11 cellular contexts compared by ENCODE assay signal in genomic region chr16:86882586-86883280, GRCh38.
DNase-seq lines count a peak whose midpoint lies in the region; ATAC-seq and TF ChIP-seq lines count a peak whose summit lies in the region.
"Had no signal": no experiment of that assay in that cellular context is flagged by ENCODE, and none has a peak within 500 bp of the region (broad histone marks: within the 10 kb centered on the region; RNA-seq: fewer than 3 reads in every experiment).

No MANE protein-coding gene starts in this region.

- H2AK5ac ChIP-seq in IMR-90 (ENCODE audit: low read depth, low read length) (peak overlapping the region; percentile 18; the same call in 1 of the 2 replicates), mesendoderm (ENCODE audit: low read length) (no peak overlapping the region)

- POLR2A ChIA-PET in AG04450 (lab: Yijun Ruan, JAX) = no interaction called here
- POLR2A ChIA-PET in IMR-90 (lab: Charles Lee; ENCODE audit: unreplicated experiment) = interaction anchor here (0.5 kb wide), 1 partner anchor 181 kb away, joined by 11 read pairs; no protein-coding TSS in a partner anchor

- peak; percentile 27 for TF ChIP-seq RAD21 in IMR-90 (IDR thresholded peaks at IDR 0.05; ENCODE audit: low read length)

- CTCF ChIA-PET in AG04450 (lab: Charles Lee) = interaction anchor here (1.1 to 1.6 kb wide), 2 partner anchors 9 to 179 kb away, joined by 3 to 4 read pairs; no protein-coding TSS in a partner anchor
- CTCF ChIA-PET in IMR-90 (lab: Yijun Ruan, JAX) = interaction anchor here (0.9 to 1.6 kb wide), 2 partner anchors 9 to 16 kb away, joined by 3 read pairs; no protein-coding TSS in a partner anchor

- H3K4me1 ChIP-seq in IMR-90 (ENCODE audit: control insufficient read depth, insufficient read depth, low read length) (peaks cover 5% of the 10 kb centered on the region), mesendoderm (ENCODE audit: control insufficient read depth, low read depth, low read length) (no peaks in the 10 kb centered on the region)
- H3K4me1 ChIP-seq: uterus had no signal

- no peak overlapping the region for H4K5ac ChIP-seq in IMR-90 (ENCODE audit: low read depth, low read length)
- H4K5ac ChIP-seq in mesendoderm (ENCODE audit: low read length) = no peak overlapping the region

- H3K56ac ChIP-seq in IMR-90 (ENCODE audit: extremely low read depth, insufficient read depth, low read length) = no peak overlapping the region
- H3K56ac ChIP-seq in mesendoderm (ENCODE audit: low read length) = no peak overlapping the region

- H3K79me1 ChIP-seq in IMR-90 (ENCODE audit: low read depth in 1 of 2, low read length in 2 of 2) = no peaks in the 10 kb centered on the region
- H3K79me1 ChIP-seq in mesendoderm (ENCODE audit: low read length) = no peaks in the 10 kb centered on the region

- H2BK5ac ChIP-seq in IMR-90 (ENCODE audit: low read depth, low read length, poor library complexity, severe bottlenecking) (no peak overlapping the region), mesendoderm (ENCODE audit: low read length) (no peak overlapping the region)

- dilution Hi-C loops in IMR-90 (cut with HindIII; ENCODE audit: low sequenced_read_pairs, unreplicated experiment) = no loop called here

- H3K4ac ChIP-seq in IMR-90 (ENCODE audit: low read depth, low read length) = no peak overlapping the region
- H3K4ac ChIP-seq in mesendoderm (ENCODE audit: low read depth, low read length) = no peak overlapping the region

- H3K9me3 ChIP-seq in AG04450 (ENCODE audit: control insufficient read depth, insufficient read depth, low read length) (no peaks in the 10 kb centered on the region; the same call in 1 of the 2 replicates), IMR-90 (ENCODE audit: control insufficient read depth, insufficient read depth, low read length) (no peaks in the 10 kb centered on the region)
- H3K9me3 ChIP-seq: uterus had no signal

- no peaks in the 10 kb centered on the region for H3K79me2 ChIP-seq in mesendoderm (ENCODE audit: control insufficient read depth, insufficient read depth, low read length)
- H3K79me2 ChIP-seq: parathyroid adenoma had no signal

- TF ChIP-seq POLR2A in IMR-90 (IDR thresholded peaks at IDR 0.05; ENCODE audit: low read depth, low read length) = no peak

- H4K20me1 ChIP-seq in IMR-90 (ENCODE audit: insufficient read depth, low read length) = no peaks in the 10 kb centered on the region

- H2AFZ ChIP-seq in IMR-90 (replicated peaks; ENCODE audit: low read length, poor library complexity) = no peak overlapping the region
- H2AFZ ChIP-seq: parathyroid adenoma had no signal

- H3K23ac ChIP-seq in IMR-90 (ENCODE audit: low read depth, low read length) = no peak overlapping the region
- H3K23ac ChIP-seq in mesendoderm (ENCODE audit: low read length) = peak overlapping the region; percentile 90

- WGBS in IMR-90 (ENCODE audit: extremely low coverage in 2 of 2, insufficient read length in 1 of 2), 2 experiments = 63% methylated on average over 5 of the region's 6 CpGs; no CpG with 5 or more reads in 1 of the 2 experiments
- no CpG with 5 or more reads among the region's 6 CpGs for WGBS in mesendoderm (ENCODE audit: extremely low coverage, insufficient coverage, low lambda C conversion rate)

- H4K8ac ChIP-seq in IMR-90 (ENCODE audit: low read depth in 2 of 2, low read length in 2 of 2) (no peak overlapping the region), mesendoderm (ENCODE audit: low read depth, low read length) (no peak overlapping the region)

- DNase-seq in AG04450 (ENCODE audit: low read depth, low spot score) = peak; percentile 63
- DNase-seq in IMR-90 = peak; percentile 88
- peak in 8 of 10 donors; percentile 9 to 78 (median 66) for DNase-seq in dorsolateral prefrontal cortex
- no peak for DNase-seq in mesendoderm
- no peak for DNase-seq in NCI-H1436 treated with DMSO at 0.1 percent for 48 hours (lab: John Stamatoyannopoulos, UW)
- DNase-seq in NCI-H345 treated with DMSO at 0.1 percent for 48 hours (lab: John Stamatoyannopoulos, UW; ENCODE audit: unreplicated experiment) = no peak
- DNase-seq in stimulated activated CD4-positive, alpha-beta T cell treated with anti-CD3 and anti-CD28 coated beads, Interleukin-4, amount 100 ng/mL, for 4 hours = no peak
- DNase-seq: activated T-cell treated with anti-CD3 and anti-CD28 coated beads, Interleukin-2, amount 50 U/mL, for 48 hours; uterus had no signal

- H2BK15ac ChIP-seq in IMR-90 (ENCODE audit: low read depth, low read length) = peak overlapping the region; percentile 4; the same call in 1 of the 3 replicates
- no peak overlapping the region for H2BK15ac ChIP-seq in mesendoderm (replicated peaks; ENCODE audit: low read depth)

- no TSS peak for BruUV-seq in IMR-90 (replicated peaks; lab: Mats Ljungman, UMichigan)

- H3K18ac ChIP-seq in IMR-90 (ENCODE audit: low read depth, low read length) (no peak overlapping the region), mesendoderm (ENCODE audit: low read length) (no peak overlapping the region)

- H3K27ac ChIP-seq in AG04450 (ENCODE audit: low read depth, low read length) (no peak overlapping the region), IMR-90 (ENCODE audit: insufficient read depth, low read length) (no peak overlapping the region), dorsolateral prefrontal cortex (no peak overlapping the region), mesendoderm (ENCODE audit: low read depth, low read length) (no peak overlapping the region)
- H3K27ac ChIP-seq: parathyroid adenoma, uterus had no signal

- no peak overlapping the region for H3K4me2 ChIP-seq in IMR-90 (ENCODE audit: low read depth, low read length)
- no peak overlapping the region for H3K4me2 ChIP-seq in mesendoderm (ENCODE audit: low read length)

- intact Hi-C loops in IMR-90 (cut with micrococcal nuclease) = no loop called here
- intact Hi-C loops in dorsolateral prefrontal cortex (cut with DNase I) = no loop called here

- ATAC-seq in IMR-90 (ENCODE audit: low read depth) = peak; percentile 85
- ATAC-seq in HG03039 (IDR thresholded peaks at IDR 0.05; ENCODE audit: unreplicated experiment) = no peak

- no peaks in the 10 kb centered on the region for H3K36me3 ChIP-seq in IMR-90 (ENCODE audit: control insufficient read depth, insufficient read depth, low read length)
- no peaks in the 10 kb centered on the region for H3K36me3 ChIP-seq in mesendoderm (ENCODE audit: control insufficient read depth, insufficient read depth, low read length)
- H3K36me3 ChIP-seq: uterus had no signal

- H2AK9ac ChIP-seq in IMR-90 (replicated peaks; ENCODE audit: low read depth, low read length, poor library complexity) = no peak overlapping the region

- H3K4me3 ChIP-seq in AG04450 (ENCODE audit: low read depth, low read length) (no peak overlapping the region), IMR-90 (ENCODE audit: insufficient read depth, low read depth, low read length) (no peak overlapping the region), dorsolateral prefrontal cortex (no peak overlapping the region), mesendoderm (ENCODE audit: low read length) (no peak overlapping the region)
- H3K4me3 ChIP-seq: uterus had no signal

- no peak overlapping the region for H3K14ac ChIP-seq in IMR-90 (replicated peaks; ENCODE audit: low read depth, low read length)

- no peak overlapping the region for H2BK120ac ChIP-seq in IMR-90 (ENCODE audit: low read depth, low read length)
- no peak overlapping the region for H2BK120ac ChIP-seq in mesendoderm (ENCODE audit: low read depth, low read length)

- in situ Hi-C loops in IMR-90 (cut with MboI; ENCODE audit: low sequenced_read_pairs) = no loop called here

- no peaks in the 10 kb centered on the region for H3K9me1 ChIP-seq in IMR-90 (ENCODE audit: insufficient read depth, low read length)

- TF ChIP-seq CTCF in AG04450 (IDR thresholded peaks at IDR 0.05; ENCODE audit: low read depth, low read length) (no peak), IMR-90 (conservative IDR thresholded peaks at IDR 0.05; ENCODE audit: low read depth, low read length) (no peak), dorsolateral prefrontal cortex (IDR thresholded peaks at IDR 0.05 in 54 of 56, conservative IDR thresholded peaks at IDR 0.05 in 2 of 56; ENCODE audit: low read depth in 1 of 56, partially characterized antibody in 56 of 56) (no peak)

- H3K9ac ChIP-seq in IMR-90 (ENCODE audit: low read depth, low read length) (no peak overlapping the region), mesendoderm (ENCODE audit: low read length) (no peak overlapping the region)
- H3K9ac ChIP-seq: parathyroid adenoma had no signal

- no peaks in the 10 kb centered on the region for H3K27me3 ChIP-seq in AG04450 (ENCODE audit: control insufficient read depth, insufficient read depth, low read length)
- peaks cover 6% of the 10 kb centered on the region; the same call in 1 of the 2 replicates for H3K27me3 ChIP-seq in IMR-90 (ENCODE audit: control insufficient read depth, insufficient read depth, low read length)
- H3K27me3 ChIP-seq in dorsolateral prefrontal cortex = peaks cover 0 to 41% (median 9%) of the 10 kb centered on the region in 45 donors
- no peaks in the 10 kb centered on the region for H3K27me3 ChIP-seq in mesendoderm (ENCODE audit: insufficient read depth, low read length, poor library complexity)

- H2BK20ac ChIP-seq in IMR-90 (ENCODE audit: low read depth, low read length) = no peak overlapping the region

- no peak overlapping the region for H4K91ac ChIP-seq in IMR-90 (ENCODE audit: insufficient read depth, low read depth, low read length)

TF ChIP-seq in IMR-90, 13 proteins besides CTCF, POLR2A, EP300 and RAD21:
- TF ChIP-seq MXI1 (IDR thresholded peaks at IDR 0.05; ENCODE audit: borderline replicate concordance, low read depth, low read length) (peak; percentile 88; the same call in 1 of the 2 replicates), MAFK (IDR thresholded peaks at IDR 0.05; ENCODE audit: low read depth, low read length) (peak; percentile 90), USF2 (IDR thresholded peaks at IDR 0.05; ENCODE audit: low read depth, low read length) (peak; percentile 86), BHLHE40 (IDR thresholded peaks at IDR 0.05; ENCODE audit: low read depth, low read length) (no peak), MAZ (IDR thresholded peaks at IDR 0.05; ENCODE audit: borderline replicate concordance, low read depth, low read length) (peak; percentile 43; the same call in 1 of the 2 replicates)
TF ChIP-seq in IMR-90: peak in this region for 4.

Comparison
In these comparisons a context has a peak if more than half of its experiments do, and no peak if none do; other contexts are left out.
1. DNase-seq: peak in AG04450 (single experiment), IMR-90 (single experiment) and dorsolateral prefrontal cortex (8 of 10); none in mesendoderm (single experiment), NCI-H1436 treated with DMSO at 0.1 percent for 48 hours (single experiment), NCI-H345 treated with DMSO at 0.1 percent for 48 hours (single experiment) and stimulated activated CD4-positive, alpha-beta T cell treated with anti-CD3 and anti-CD28 coated beads, Interleukin-4, amount 100 ng/mL, for 4 hours (0 of 2).